In the genomic region with DNA sequence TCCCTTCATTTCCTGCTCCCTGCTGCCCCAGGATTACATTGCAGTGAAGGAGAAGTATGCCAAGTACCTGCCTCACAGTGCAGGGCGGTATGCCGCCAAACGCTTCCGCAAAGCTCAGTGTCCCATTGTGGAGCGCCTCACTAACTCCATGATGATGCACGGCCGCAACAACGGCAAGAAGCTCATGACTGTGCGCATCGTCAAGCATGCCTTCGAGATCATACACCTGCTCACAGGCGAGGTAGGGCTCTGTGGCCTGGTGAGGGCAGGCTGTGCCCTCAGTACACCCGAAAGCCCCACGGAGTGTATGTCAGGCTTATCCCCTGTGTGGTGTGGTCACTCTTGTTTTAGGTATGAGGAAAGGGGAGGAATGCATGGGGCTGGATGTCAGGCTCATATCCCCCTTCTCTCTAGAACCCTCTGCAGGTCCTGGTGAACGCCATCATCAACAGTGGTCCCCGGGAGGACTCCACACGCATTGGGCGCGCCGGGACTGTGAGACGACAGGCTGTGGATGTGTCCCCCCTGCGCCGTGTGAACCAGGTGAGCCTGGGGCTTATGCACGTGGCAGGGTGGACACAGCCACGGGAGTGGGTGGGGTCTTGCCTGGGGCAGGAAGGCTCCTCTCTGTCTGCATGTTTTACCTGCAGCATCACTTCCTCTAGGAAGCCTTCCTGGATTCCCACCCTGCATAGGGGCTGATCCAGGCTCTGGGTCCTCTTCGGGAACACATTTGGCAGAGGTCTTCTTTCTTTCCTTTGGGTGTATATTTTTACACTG, we compare ENCODE assay signal across 31 cellular contexts. TPM values are rescaled to one million over a fixed set of nuclear protein-coding genes. Genes with fewer than 3 reads are reported as not detected.
DNase-seq lines count a peak whose midpoint lies in the region; ATAC-seq, FAIRE-seq and TF ChIP-seq lines count a peak whose summit lies in the region.
"Had no signal": no experiment of that assay in that cellular context is flagged by ENCODE, and none has a peak within 500 bp of the region (broad histone marks: within the 10 kb centered on the region; RNA-seq: fewer than 3 reads in every experiment).

No MANE protein-coding gene starts in this region.

- H3K79me2 ChIP-seq in HCT116 (ENCODE audit: insufficient read depth, low read length) (peaks cover 54% of the 10 kb centered on the region), GM12878 (ENCODE audit: control insufficient read depth, insufficient read depth, low read length) (peaks cover 23% of the 10 kb centered on the region), trophoblast cell (ENCODE audit: control insufficient read depth, insufficient read depth, low read length, poor library complexity) (peaks cover 3% of the 10 kb centered on the region)

- peak overlapping the region; percentile 23; the same call in 1 of the 2 replicates for H3K27ac ChIP-seq in HCT116 (ENCODE audit: low read depth, low read length)
- no peak overlapping the region for H3K27ac ChIP-seq in GM12878 (ENCODE audit: control insufficient read depth, insufficient read depth)
- H3K27ac ChIP-seq in trophoblast cell (ENCODE audit: low read depth, low read length) = no peak overlapping the region
- H3K27ac ChIP-seq: colonic mucosa, GM23248, suprapubic skin had no signal

- H4K8ac ChIP-seq in trophoblast cell (ENCODE audit: low read depth, low read length) = no peak overlapping the region

- H3K9ac ChIP-seq in HCT116 (ENCODE audit: low read length) (0 out of 2 replicates have a peak overlapping the region, but pooled peaks have one; percentile 5), GM12878 (ENCODE audit: control insufficient read depth, insufficient read depth, low read length) (no peak overlapping the region), trophoblast cell (ENCODE audit: low read length) (no peak overlapping the region)
- H3K9ac ChIP-seq: GM23248 had no signal

- in situ Hi-C loops in GM12878 (cut with MboI) = no loop called here

- H2BK5ac ChIP-seq in trophoblast cell (ENCODE audit: low read depth, low read length, poor library complexity) = no peak overlapping the region

- H3K27me3 ChIP-seq in HCT116 (ENCODE audit: insufficient read depth, low read length) (no peaks in the 10 kb centered on the region), GM12878 (replicated peaks in 1 of 2; ENCODE audit: control insufficient read depth in 2 of 2, insufficient read depth in 2 of 2, low read length in 1 of 2) (no peaks in the 10 kb centered on the region), trophoblast cell (ENCODE audit: insufficient read depth, low read length) (peaks cover 15% of the 10 kb centered on the region)

- TF ChIP-seq POLR2A in HCT116 (IDR thresholded peaks at IDR 0.05; ENCODE audit: borderline replicate concordance, extremely low read depth, insufficient read depth, insufficient read length) (no peak), GM12878 (IDR thresholded peaks at IDR 0.05; ENCODE audit: low read depth, low read length) (peak; percentile 58)

- H3K14ac ChIP-seq in trophoblast cell (ENCODE audit: low read length) = no peak overlapping the region

- CTCF ChIA-PET in HCT116 (lab: Charles Lee) (no interaction called here), GM12878 (lab: Yijun Ruan, JAX) (no interaction called here)

- no peak overlapping the region for H2BK120ac ChIP-seq in trophoblast cell (ENCODE audit: insufficient read depth, low read length, poor library complexity)

- TF ChIP-seq RAD21 in HCT116 (IDR thresholded peaks at IDR 0.05; ENCODE audit: low read depth) (no peak), GM12878 (IDR thresholded peaks at IDR 0.05; ENCODE audit: insufficient read depth, low read depth, low read length) (no peak)

- RAD21 ChIA-PET in HCT116 (lab: Charles Lee; ENCODE audit: low non-redundant PET in 1 of 2, low total read pairs in 2 of 2, uncharacterized antibody in 2 of 2, unreplicated experiment in 2 of 2) (no interaction called here), GM12878 (lab: Charles Lee; ENCODE audit: unreplicated experiment) (no interaction called here)

- no peak for FAIRE-seq in GM12878 (lab: Jason Lieb, UNC)
- FAIRE-seq: HTR-8/SVneo had no signal

- H3K9me2 ChIP-seq in HCT116 (ENCODE audit: insufficient read depth) = no peaks in the 10 kb centered on the region

- TF ChIP-seq CTCF in HCT116 (IDR thresholded peaks at IDR 0.05 in 2 of 3, conservative IDR thresholded peaks at IDR 0.05 in 1 of 3; ENCODE audit: borderline replicate concordance in 1 of 3, insufficient read depth in 1 of 3, low read depth in 2 of 3, low read length in 2 of 3) = no peak
- no peak for TF ChIP-seq CTCF in GM12878 (IDR thresholded peaks at IDR 0.05 in 2 of 3, conservative IDR thresholded peaks at IDR 0.05 in 1 of 3; ENCODE audit: control insufficient read depth in 2 of 3, extremely low read depth in 1 of 3, insufficient read depth in 1 of 3, low read depth in 3 of 3, low read length in 3 of 3)

- SMC1A ChIA-PET in GM12878 (lab: Charles Lee; ENCODE audit: uncharacterized antibody, unreplicated experiment) = no interaction called here

- H3K4me2 ChIP-seq in HCT116 (ENCODE audit: low read length) (0 out of 2 replicates have a peak overlapping the region, but pooled peaks have one; percentile 48), GM12878 (ENCODE audit: control insufficient read depth, insufficient read depth) (no peak overlapping the region), trophoblast cell (ENCODE audit: low read length) (no peak overlapping the region)

- no peak overlapping the region for H2AFZ ChIP-seq in HCT116 (ENCODE audit: low read depth, low read length, poor library complexity, severe bottlenecking)
- no peak overlapping the region for H2AFZ ChIP-seq in GM12878 (ENCODE audit: control insufficient read depth, low read depth, low read length)
- no peak overlapping the region for H2AFZ ChIP-seq in trophoblast cell (ENCODE audit: insufficient read depth, low read length, poor library complexity)
- H2AFZ ChIP-seq: GM23248 had no signal

- H3K36me3 ChIP-seq in HCT116 (ENCODE audit: control insufficient read depth in 1 of 2, insufficient read depth in 2 of 2, low read length in 2 of 2) (peaks cover 33 to 64% of the 10 kb centered on the region in 2 experiments; a peak in 3 of 4 replicates), GM12878 (ENCODE audit: control insufficient read depth in 2 of 2, insufficient read depth in 2 of 2, low read length in 1 of 2) (peaks cover 18 to 26% of the 10 kb centered on the region in 2 experiments), trophoblast cell (ENCODE audit: control insufficient read depth in 1 of 2, insufficient read depth in 2 of 2, low read length in 2 of 2) (peaks cover 42 to 52% of the 10 kb centered on the region in 2 experiments)

- no TSS peak for BruUV-seq in HCT116 (replicated peaks; lab: Mats Ljungman, UMichigan)
- BruUV-seq in GM12878 (replicated peaks; lab: Mats Ljungman, UMichigan) = no TSS peak

- WGBS in GM12878 (ENCODE audit: insufficient coverage, insufficient replicate concordance, low lambda C conversion rate, missing lambda C conversion rate) = 97% methylated on average over 24 of the region's 26 CpGs
- no CpG with 5 or more reads among the region's 26 CpGs for WGBS in trophoblast cell (ENCODE audit: extremely low coverage, insufficient coverage, insufficient read length)

- no peak overlapping the region for H2AK5ac ChIP-seq in trophoblast cell (ENCODE audit: low read length)

- intact Hi-C loops in HCT116 (cut with micrococcal nuclease) (no loop called here), GM12878 (cut with micrococcal nuclease; ENCODE audit: unreplicated experiment) (no loop called here)

- no peak overlapping the region for H2BK12ac ChIP-seq in trophoblast cell (ENCODE audit: low read length)

- peak overlapping the region; percentile 11 for H3K18ac ChIP-seq in trophoblast cell (ENCODE audit: low read length)

- no peak overlapping the region for H3K4ac ChIP-seq in trophoblast cell (ENCODE audit: low read depth, low read length)

- TF ChIP-seq EP300 in GM12878 (IDR thresholded peaks at IDR 0.05; ENCODE audit: borderline replicate concordance in 1 of 2, control insufficient read depth in 1 of 2, low read depth in 2 of 2, low read length in 2 of 2) = no peak

- POLR2A ChIA-PET in HCT116 (lab: Charles Lee) = no interaction called here
- POLR2A ChIA-PET in GM12878 (lab: Charles Lee) = no interaction called here

- H4K12ac ChIP-seq in trophoblast cell (ENCODE audit: low read depth, low read length) = no peak overlapping the region

- H3K9me3 ChIP-seq in HCT116 (ENCODE audit: control insufficient read depth in 1 of 2, insufficient read depth in 1 of 2, low read depth in 1 of 2, low read length in 2 of 2) (no peaks in the 10 kb centered on the region), GM12878 (replicated peaks; ENCODE audit: control insufficient read depth, insufficient read depth, low read length) (no peaks in the 10 kb centered on the region), trophoblast cell (ENCODE audit: insufficient read depth, low read depth, low read length) (no peaks in the 10 kb centered on the region)
- H3K9me3 ChIP-seq: colonic mucosa, suprapubic skin had no signal

- ATAC-seq in HCT116 (no peak), GM12878 (no peak)
- ATAC-seq: left colon; naive thymus-derived CD8-positive, alpha-beta T cell had no signal

- peaks cover 8% of the 10 kb centered on the region for H3K79me1 ChIP-seq in trophoblast cell (ENCODE audit: low read length)

- H4K20me1 ChIP-seq in HCT116 (ENCODE audit: insufficient read depth) (peaks cover 41% of the 10 kb centered on the region; the same call in 1 of the 2 replicates), GM12878 (ENCODE audit: control insufficient read depth, insufficient read depth) (peaks cover 6% of the 10 kb centered on the region)

- no peak overlapping the region for H4K91ac ChIP-seq in trophoblast cell (ENCODE audit: low read depth, low read length)

- peak; percentile 57 for DNase-seq in activated CD8-positive, alpha-beta memory T cell treated with anti-CD3 and anti-CD28 coated beads, Interleukin-2, amount 50 U/mL, for 48 hours
- no peak for DNase-seq in activated CD8-positive, alpha-beta memory T cell treated with anti-CD3 and anti-CD28 coated beads, Interleukin-2, amount 50 U/mL, for 4 hours
- DNase-seq in HCT116 (ENCODE audit: low read depth, low spot score) (no peak), GM12878 (ENCODE audit: low read depth, low spot score) (no peak), trophoblast cell (no peak), NCI-H2029 (lab: John Stamatoyannopoulos, UW) (no peak)
- no peak for DNase-seq in NK-92 treated with Interleukin-12 subunit alpha and Interleukin-12 subunit beta, amount 100 ng/mL, for 24 hours (lab: John Stamatoyannopoulos, UW)
- DNase-seq in stimulated activated CD8-positive, alpha-beta memory T cell treated with anti-CD3 and anti-CD28 coated beads, Interleukin-4, amount 100 ng/mL, for 48 hours = no peak
- DNase-seq: activated CD4-positive, alpha-beta memory T cell treated with anti-CD3 and anti-CD28 coated beads for 36 hours; activated CD4-positive, CD25-positive, alpha-beta regulatory T cell treated with anti-CD3 and anti-CD28 coated beads, Interleukin-2, amount 50 U/mL, for 72 hours; activated naive CD8-positive, alpha-beta T cell treated with anti-CD3 and anti-CD28 coated beads for 36 hours; aorta; CD4-positive, alpha-beta memory T cell; colonic mucosa; DMS 273 treated with DMSO at 0.1 percent for 48 hours; effector CD4-positive, alpha-beta T cell; GM23248; hypothalamus; left colon; naive thymus-derived CD8-positive, alpha-beta T cell; NCI-H2029 treated with DMSO at 0.1 percent for 48 hours; NCI-H524 treated with DMSO at 0.1 percent for 48 hours; stimulated activated CD4-positive, alpha-beta T cell treated with anti-CD3 and anti-CD28 coated beads, Interleukin-15, amount 100 ng/mL, for 24 hours; stimulated activated naive CD4-positive, alpha-beta T cell; T-helper 2 cell had no signal

- H3K4me1 ChIP-seq in HCT116 (ENCODE audit: control insufficient read depth in 1 of 2, insufficient read depth in 2 of 2, low read length in 2 of 2) (peaks cover 24 to 65% of the 10 kb centered on the region in 2 experiments), GM12878 (ENCODE audit: control insufficient read depth, insufficient read depth, low read length) (no peaks in the 10 kb centered on the region; the same call in 1 of the 2 replicates), trophoblast cell (ENCODE audit: control insufficient read depth in 1 of 2, insufficient read depth in 2 of 2, low read length in 2 of 2) (peaks cover 22 to 30% of the 10 kb centered on the region in 2 experiments)

- no peak overlapping the region for H3K4me3 ChIP-seq in HCT116 (replicated peaks in 1 of 2; ENCODE audit: low read depth in 1 of 2, low read length in 2 of 2)
- no peak overlapping the region for H3K4me3 ChIP-seq in GM12878
- H3K4me3 ChIP-seq in trophoblast cell (ENCODE audit: low read depth, low read length) = no peak overlapping the region
- H3K4me3 ChIP-seq: colonic mucosa, GM23248, suprapubic skin had no signal

- no peak overlapping the region for H3K23ac ChIP-seq in trophoblast cell (ENCODE audit: low read length)

RNA-seq across cellular contexts. Expression of a gene that starts 2.3 kb away (rescaled TPM):
- total RNA-seq in HCT116 (2021; ENCODE audit: unreplicated experiment) (1.2 TPM), GM12878 (2014; rRNA removed) (not detected in 2 replicates), GM12878 (2014; rRNA removed; fragmentation: Illumina TruSeq; extraction: Trizol) (not detected in 2 replicates), GM12878 (2021) (0.27 and 0.28 TPM in 2 replicates)
- polyA plus RNA-seq in HCT116 (2012) = not detected in 2 replicates
- total RNA-seq in GM12878 (2013; cell fraction: nucleolus; rRNA removed) = 0.75 TPM in 1 of 2 replicates, not detected in the other
- polyA plus RNA-seq in GM12878 (2011; ENCODE audit: low read depth) = not detected
- polyA plus RNA-seq in GM12878 (2011; rRNA removed) (not detected in 2 replicates), GM12878 (2014; fragmentation: Illumina TruSeq; extraction: Trizol) (not detected in 2 replicates), GM12878 (2014; fragmentation: Nextera tagmentation; extraction: Ambion mirVana) (not detected), GM12878 (2014; rRNA removed) (0.22 and 0.27 TPM in 2 replicates), GM12878 (2016; fragmentation: Nextera tagmentation; extraction: Ambion mirVana) (not detected)
- polyA plus RNA-seq in GM12878 (2011; cell fraction: cytosol; rRNA removed) = not detected in 2 replicates
- 0.38 and 0.39 TPM in 2 replicates for polyA plus RNA-seq in GM12878 (2011; cell fraction: nucleus; rRNA removed)
- not detected in 2 replicates for polyA plus RNA-seq in GM12878 (2012)
- polyA minus RNA-seq in GM12878 (2011; rRNA and poly(A)+ RNA removed) = 0.21 TPM in 1 of 2 replicates, not detected in the other
- not detected in 2 replicates for polyA minus RNA-seq in GM12878 (2011; cell fraction: cytosol; rRNA and poly(A)+ RNA removed)
- 1.7 and 6.7 TPM in 2 replicates for polyA minus RNA-seq in GM12878 (2011; cell fraction: nucleus; rRNA and poly(A)+ RNA removed)
- 0.71 and 0.76 TPM in 2 replicates for polyA plus RNA-seq in trophoblast cell (2013)
- total RNA-seq: aorta, colonic mucosa, epithelial cell of proximal tubule, glomerular endothelial cell, GM23248, left colon, lung microvascular endothelial cell, omental fat pad had no signal
- polyA plus RNA-seq: aorta; CD4-positive, alpha-beta memory T cell; GM23248; naive thymus-derived CD8-positive, alpha-beta T cell had no signal

RNA-seq across cellular contexts. Expression of a gene that starts 6.1 kb away (rescaled TPM):
- total RNA-seq in HCT116 (2021; ENCODE audit: unreplicated experiment) = 1,982 TPM
- polyA plus RNA-seq in HCT116 (2012) = 4,316 and 4,936 TPM in 2 replicates
- total RNA-seq in GM12878 (2013; cell fraction: nucleolus; rRNA removed) = 391 and 397 TPM in 2 replicates
- total RNA-seq in GM12878 (2014; rRNA removed) = 3,412 and 3,652 TPM in 2 replicates
- 1,272 and 1,313 TPM in 2 replicates for total RNA-seq in GM12878 (2014; rRNA removed; fragmentation: Illumina TruSeq; extraction: Trizol)
- total RNA-seq in GM12878 (2021) = 1,860 and 1,884 TPM in 2 replicates
- polyA plus RNA-seq in GM12878 (2011; ENCODE audit: low read depth) = 1,793 TPM
- 1,293 and 2,957 TPM in 2 replicates for polyA plus RNA-seq in GM12878 (2011; rRNA removed)
- polyA plus RNA-seq in GM12878 (2011; cell fraction: cytosol; rRNA removed) = 4,127 and 5,427 TPM in 2 replicates
- 1,885 and 2,356 TPM in 2 replicates for polyA plus RNA-seq in GM12878 (2011; cell fraction: nucleus; rRNA removed)
- 2,437 and 3,174 TPM in 2 replicates for polyA plus RNA-seq in GM12878 (2012)
- polyA plus RNA-seq in GM12878 (2014; fragmentation: Illumina TruSeq; extraction: Trizol) = 511 and 1,491 TPM in 2 replicates
- 1,000 to 10,000 TPM; 1,983 to 2,378 TPM for polyA plus RNA-seq in GM12878 (2014; fragmentation: Nextera tagmentation; extraction: Ambion mirVana)
- 3,473 and 3,824 TPM in 2 replicates for polyA plus RNA-seq in GM12878 (2014; rRNA removed)
- 1,000 to 10,000 TPM; 1,284 to 1,376 TPM for polyA plus RNA-seq in GM12878 (2016; fragmentation: Nextera tagmentation; extraction: Ambion mirVana)
- 2,420 and 3,199 TPM in 2 replicates for polyA minus RNA-seq in GM12878 (2011; rRNA and poly(A)+ RNA removed)
- 443 and 480 TPM in 2 replicates for polyA minus RNA-seq in GM12878 (2011; cell fraction: cytosol; rRNA and poly(A)+ RNA removed)
- 359 and 419 TPM in 2 replicates for polyA minus RNA-seq in GM12878 (2011; cell fraction: nucleus; rRNA and poly(A)+ RNA removed)
- 888 and 902 TPM in 2 replicates for polyA plus RNA-seq in trophoblast cell (2013)

RNA-seq across cellular contexts. Expression of a gene that starts 12.3 kb away (rescaled TPM):
- total RNA-seq in HCT116 (2021; ENCODE audit: unreplicated experiment) (3.2 TPM), GM12878 (2014; rRNA removed) (2.1 and 2.9 TPM in 2 replicates), GM12878 (2014; rRNA removed; fragmentation: Illumina TruSeq; extraction: Trizol) (0.18 and 0.23 TPM in 2 replicates), GM12878 (2021) (2.1 and 2.6 TPM in 2 replicates)
- polyA plus RNA-seq in HCT116 (2012) = 2.0 and 2.1 TPM in 2 replicates
- 0.88 and 1.6 TPM in 2 replicates for total RNA-seq in GM12878 (2013; cell fraction: nucleolus; rRNA removed)
- 0.28 TPM for polyA plus RNA-seq in GM12878 (2011; ENCODE audit: low read depth)
- polyA plus RNA-seq in GM12878 (2011; rRNA removed) (0.06 and 0.11 TPM in 2 replicates), GM12878 (2014; fragmentation: Illumina TruSeq; extraction: Trizol) (0.07 and 0.11 TPM in 2 replicates), GM12878 (2014; fragmentation: Nextera tagmentation; extraction: Ambion mirVana) (not detected), GM12878 (2014; rRNA removed) (2.4 TPM in 2 replicates), GM12878 (2016; fragmentation: Nextera tagmentation; extraction: Ambion mirVana) (1 to 10 TPM; 1.6 to 2.4 TPM)
- 0.36 and 0.65 TPM in 2 replicates for polyA plus RNA-seq in GM12878 (2011; cell fraction: cytosol; rRNA removed)
- polyA plus RNA-seq in GM12878 (2011; cell fraction: nucleus; rRNA removed) = 0.86 and 0.90 TPM in 2 replicates
- 1.1 and 1.3 TPM in 2 replicates for polyA plus RNA-seq in GM12878 (2012)
- polyA minus RNA-seq in GM12878 (2011; rRNA and poly(A)+ RNA removed) = 0.10 TPM in 1 of 2 replicates, not detected in the other
- polyA minus RNA-seq in GM12878 (2011; cell fraction: cytosol; rRNA and poly(A)+ RNA removed) = not detected in 2 replicates
- 0.24 and 0.29 TPM in 2 replicates for polyA minus RNA-seq in GM12878 (2011; cell fraction: nucleus; rRNA and poly(A)+ RNA removed)
- polyA plus RNA-seq in trophoblast cell (2013) = 2.0 and 2.1 TPM in 2 replicates

RNA-seq across cellular contexts. Expression of a gene that starts 15.3 kb away (rescaled TPM):
- total RNA-seq in HCT116 (2021; ENCODE audit: unreplicated experiment) = 25.8 TPM
- polyA plus RNA-seq in HCT116 (2012) = 13.1 and 13.5 TPM in 2 replicates
- total RNA-seq in GM12878 (2013; cell fraction: nucleolus; rRNA removed) = 26.4 and 31.6 TPM in 2 replicates
- 9.5 and 10.7 TPM in 2 replicates for total RNA-seq in GM12878 (2014; rRNA removed)
- 4.8 and 5.1 TPM in 2 replicates for total RNA-seq in GM12878 (2014; rRNA removed; fragmentation: Illumina TruSeq; extraction: Trizol)
- 9.7 and 10.3 TPM in 2 replicates for total RNA-seq in GM12878 (2021)
- 3.2 TPM for polyA plus RNA-seq in GM12878 (2011; ENCODE audit: low read depth)
- polyA plus RNA-seq in GM12878 (2011; rRNA removed) = 7.6 and 8.4 TPM in 2 replicates
- 8.7 and 9.6 TPM in 2 replicates for polyA plus RNA-seq in GM12878 (2011; cell fraction: cytosol; rRNA removed)
- 7.9 and 8.7 TPM in 2 replicates for polyA plus RNA-seq in GM12878 (2011; cell fraction: nucleus; rRNA removed)
- polyA plus RNA-seq in GM12878 (2012) = 3.8 and 5.6 TPM in 2 replicates
- 5.9 and 6.2 TPM in 2 replicates for polyA plus RNA-seq in GM12878 (2014; fragmentation: Illumina TruSeq; extraction: Trizol)
- polyA plus RNA-seq in GM12878 (2014; fragmentation: Nextera tagmentation; extraction: Ambion mirVana) = 1 to 10 TPM; 2.0 to 2.6 TPM
- 6.3 and 7.3 TPM in 2 replicates for polyA plus RNA-seq in GM12878 (2014; rRNA removed)
- polyA plus RNA-seq in GM12878 (2016; fragmentation: Nextera tagmentation; extraction: Ambion mirVana) = 1 to 10 TPM; 5.9 to 6.9 TPM
- 11.6 and 13.5 TPM in 2 replicates for polyA minus RNA-seq in GM12878 (2011; rRNA and poly(A)+ RNA removed)
- polyA minus RNA-seq in GM12878 (2011; cell fraction: cytosol; rRNA and poly(A)+ RNA removed) = 3.7 and 4.4 TPM in 2 replicates
- polyA minus RNA-seq in GM12878 (2011; cell fraction: nucleus; rRNA and poly(A)+ RNA removed) = 5.0 and 12.0 TPM in 2 replicates
- 2.4 and 2.7 TPM in 2 replicates for polyA plus RNA-seq in trophoblast cell (2013)

RNA-seq across cellular contexts. Expression of a gene that starts 30.6 kb away (rescaled TPM):
- total RNA-seq in HCT116 (2021; ENCODE audit: unreplicated experiment) (5.1 TPM), GM12878 (2014; rRNA removed) (0.44 and 0.73 TPM in 2 replicates), GM12878 (2014; rRNA removed; fragmentation: Illumina TruSeq; extraction: Trizol) (0.09 and 0.18 TPM in 2 replicates), GM12878 (2021) (0.66 and 0.82 TPM in 2 replicates)
- 2.1 and 2.2 TPM in 2 replicates for polyA plus RNA-seq in HCT116 (2012)
- 3.5 and 4.0 TPM in 2 replicates for total RNA-seq in GM12878 (2013; cell fraction: nucleolus; rRNA removed)
- polyA plus RNA-seq in GM12878 (2011; ENCODE audit: low read depth) = 0.38 TPM
- polyA plus RNA-seq in GM12878 (2011; rRNA removed) (0.27 and 0.29 TPM in 2 replicates), GM12878 (2014; fragmentation: Illumina TruSeq; extraction: Trizol) (0.05 and 0.16 TPM in 2 replicates), GM12878 (2014; fragmentation: Nextera tagmentation; extraction: Ambion mirVana) (under 1 TPM; 0.16 TPM), GM12878 (2014; rRNA removed) (0.37 and 0.51 TPM in 2 replicates), GM12878 (2016; fragmentation: Nextera tagmentation; extraction: Ambion mirVana) (under 1 TPM; 0.28 to 0.68 TPM)
- 0.40 and 0.64 TPM in 2 replicates for polyA plus RNA-seq in GM12878 (2011; cell fraction: cytosol; rRNA removed)
- 1.9 and 2.4 TPM in 2 replicates for polyA plus RNA-seq in GM12878 (2011; cell fraction: nucleus; rRNA removed)
- polyA plus RNA-seq in GM12878 (2012) = 1.1 and 1.7 TPM in 2 replicates
- polyA minus RNA-seq in GM12878 (2011; rRNA and poly(A)+ RNA removed) = 0.51 and 1.5 TPM in 2 replicates
- 0.27 and 0.83 TPM in 2 replicates for polyA minus RNA-seq in GM12878 (2011; cell fraction: cytosol; rRNA and poly(A)+ RNA removed)
- polyA minus RNA-seq in GM12878 (2011; cell fraction: nucleus; rRNA and poly(A)+ RNA removed) = 0.73 and 1.6 TPM in 2 replicates
- polyA plus RNA-seq in trophoblast cell (2013) = 0.61 and 0.68 TPM in 2 replicates
